Comparison of ENCODE assay signal across 10 cellular contexts in the genomic region with DNA sequence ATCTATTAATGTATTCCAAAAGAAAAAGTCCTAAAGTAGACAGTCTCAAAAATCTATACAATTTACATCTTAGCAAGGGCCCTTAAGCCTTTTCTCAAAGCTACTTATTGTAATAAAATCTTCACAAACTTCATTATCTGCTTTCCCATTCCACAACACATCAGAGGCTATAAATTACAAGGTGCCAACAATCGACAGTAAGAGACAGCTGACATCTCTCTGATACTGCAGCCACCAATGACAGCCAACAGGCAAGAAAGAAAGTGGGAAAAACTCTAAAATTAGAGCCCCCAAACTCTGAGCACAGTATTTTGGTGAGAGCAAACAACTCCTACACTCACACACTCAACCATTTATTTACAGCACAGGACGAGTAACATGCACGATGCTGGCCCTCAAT. TPM values are rescaled to one million over a fixed set of nuclear protein-coding genes. Genes with fewer than 3 reads are reported as not detected.
DNase-seq lines count a peak whose midpoint lies in the region; ATAC-seq and TF ChIP-seq lines count a peak whose summit lies in the region.
"Had no signal": no experiment of that assay in that cellular context is flagged by ENCODE, and none has a peak within 500 bp of the region (broad histone marks: within the 10 kb centered on the region; RNA-seq: fewer than 3 reads in every experiment).

No MANE protein-coding gene starts in this region.

- peak overlapping the region; percentile 7 for H3K27ac Mint-ChIP-seq in activated CD4-positive, alpha-beta T cell treated with anti-CD3 and anti-CD28 coated beads for 36 hours
- H3K27ac Mint-ChIP-seq in activated B cell treated with CpG ODN at 0.5 μM for 24 hours: no peak overlapping the region
- no peak overlapping the region for H3K27ac Mint-ChIP-seq in glutamatergic neuron (ENCODE audit: unreplicated experiment)

- H3K27me3 ChIP-seq in smooth muscle cell (ENCODE audit: low read depth): no peaks in the 10 kb centered on the region

- H3K9ac ChIP-seq in smooth muscle cell (ENCODE audit: low read depth): peak overlapping the region; percentile 30

- peaks cover 27% of the 10 kb centered on the region for H3K4me1 Mint-ChIP-seq in activated CD4-positive, alpha-beta T cell treated with anti-CD3 and anti-CD28 coated beads for 36 hours
- H3K4me1 Mint-ChIP-seq in activated B cell treated with CpG ODN at 0.5 μM for 24 hours (peaks cover 25% of the 10 kb centered on the region), glutamatergic neuron (ENCODE audit: low read depth, unreplicated experiment) (peaks cover 18% of the 10 kb centered on the region)

- no peaks in the 10 kb centered on the region for H3K9me3 ChIP-seq in smooth muscle cell (replicated peaks; ENCODE audit: low read depth)

- H4K20me1 ChIP-seq in smooth muscle cell (ENCODE audit: low read depth): peaks cover 8% of the 10 kb centered on the region

- peak overlapping the region; percentile 87 for H3K4me3 ChIP-seq in smooth muscle cell

- peaks cover 8% of the 10 kb centered on the region for H3K79me2 ChIP-seq in smooth muscle cell (ENCODE audit: low read depth)

- H3K9me3 Mint-ChIP-seq in activated CD4-positive, alpha-beta T cell treated with anti-CD3 and anti-CD28 coated beads for 36 hours (ENCODE audit: low read depth): no peaks in the 10 kb centered on the region
- H3K9me3 Mint-ChIP-seq in activated B cell treated with CpG ODN at 0.5 μM for 24 hours (no peaks in the 10 kb centered on the region), glutamatergic neuron (ENCODE audit: unreplicated experiment) (peaks cover 7% of the 10 kb centered on the region)

- H3K27me3 Mint-ChIP-seq in activated CD4-positive, alpha-beta T cell treated with anti-CD3 and anti-CD28 coated beads for 36 hours: no peaks in the 10 kb centered on the region
- no peaks in the 10 kb centered on the region for H3K27me3 Mint-ChIP-seq in activated B cell treated with CpG ODN at 0.5 μM for 24 hours
- peaks cover 5% of the 10 kb centered on the region for H3K27me3 Mint-ChIP-seq in glutamatergic neuron (ENCODE audit: unreplicated experiment)

- H3K27ac ChIP-seq in smooth muscle cell (ENCODE audit: low read depth): peak overlapping the region; percentile 42

- 37% methylated on average over 3 of the region's 3 CpGs for WGBS in smooth muscle cell (ENCODE audit: low lambda C conversion rate)

- intact Hi-C loops in activated CD4-positive, alpha-beta T cell treated with anti-CD3 and anti-CD28 coated beads for 36 hours (cut with DNase I, micrococcal nuclease): loop anchor here in 1 of 2 experiments (5.0 kb wide), 1 partner anchor 647 kb away; a partner anchor contains a TSS
- intact Hi-C loops in activated B cell treated with CpG ODN at 0.5 μM for 24 hours (cut with micrococcal nuclease): loop anchor here (5.0 kb wide), 3 partner anchors 232 to 658 kb away; a partner anchor contains a TSS

- H3F3A ChIP-seq in smooth muscle cell (ENCODE audit: low read depth): no peaks in the 10 kb centered on the region

- no peak for ATAC-seq in activated CD4-positive, alpha-beta T cell treated with anti-CD3 and anti-CD28 coated beads for 36 hours
- ATAC-seq in activated B cell treated with CpG ODN at 0.5 μM for 24 hours (ENCODE audit: low read depth): no peak
- ATAC-seq in GM21515 (IDR thresholded peaks at IDR 0.05; ENCODE audit: unreplicated experiment): no peak

- H3K36me3 ChIP-seq in smooth muscle cell (ENCODE audit: low read depth): no peaks in the 10 kb centered on the region

- peak overlapping the region; percentile 100 for H3K4me2 ChIP-seq in smooth muscle cell

- peaks cover 13% of the 10 kb centered on the region for H3K4me1 ChIP-seq in smooth muscle cell (ENCODE audit: low read depth)

- H3K36me3 Mint-ChIP-seq in activated CD4-positive, alpha-beta T cell treated with anti-CD3 and anti-CD28 coated beads for 36 hours (ENCODE audit: low read depth): peaks cover 32% of the 10 kb centered on the region
- H3K36me3 Mint-ChIP-seq in activated B cell treated with CpG ODN at 0.5 μM for 24 hours (ENCODE audit: low read depth) (peaks cover 46% of the 10 kb centered on the region), glutamatergic neuron (ENCODE audit: unreplicated experiment) (peaks cover 5% of the 10 kb centered on the region)

- no peak for DNase-seq in activated CD4-positive, alpha-beta T cell treated with anti-CD3 and anti-CD28 coated beads for 36 hours
- DNase-seq in activated CD4-positive, alpha-beta T cell treated with anti-CD3 and anti-CD28 coated beads, Interleukin-2, amount 50 U/mL, for 1 hour: no peak
- DNase-seq in activated B cell treated with CpG ODN at 0.5 μM for 24 hours: no peak
- DNase-seq in glutamatergic neuron: no peak
- no peak for DNase-seq in smooth muscle cell (lab: John Stamatoyannopoulos, UW; ENCODE audit: unreplicated experiment)
- DNase-seq in NCI-H510A treated with DMSO at 0.1 percent for 48 hours (lab: John Stamatoyannopoulos, UW): no peak
- DNase-seq in AG20443 (ENCODE audit: low spot score): no peak

- no peak overlapping the region for H2AFZ ChIP-seq in smooth muscle cell (ENCODE audit: low read depth)

- CTCF ChIA-PET in activated CD4-positive, alpha-beta T cell treated with anti-CD3 and anti-CD28 coated beads for 36 hours (lab: Charles Lee): interaction anchor here (0.6 to 4.5 kb wide), 11 partner anchors 8 to 265 kb away, joined by 3 to 36 read pairs (median 5); no protein-coding TSS in a partner anchor
- CTCF ChIA-PET in activated B cell treated with CpG ODN at 0.5 μM for 24 hours (lab: Charles Lee): interaction anchor here (1.4 to 1.9 kb wide), 2 partner anchors 100 to 260 kb away, joined by 3 to 8 read pairs; no protein-coding TSS in a partner anchor

- POLR2A ChIA-PET in activated CD4-positive, alpha-beta T cell treated with anti-CD3 and anti-CD28 coated beads for 36 hours (lab: Charles Lee): no interaction called here
- POLR2A ChIA-PET in activated B cell treated with CpG ODN at 0.5 μM for 24 hours (lab: Charles Lee): no interaction called here

- no peak for TF ChIP-seq CTCF in activated B cell treated with CpG ODN at 0.5 μM for 24 hours (IDR thresholded peaks at IDR 0.05)
- TF ChIP-seq CTCF in glutamatergic neuron (IDR thresholded peaks at IDR 0.05; ENCODE audit: partially characterized antibody, unreplicated experiment): no peak
- no peak for TF ChIP-seq CTCF in smooth muscle cell (IDR thresholded peaks at IDR 0.05; ENCODE audit: borderline replicate concordance, insufficient read depth, poor library complexity, severe bottlenecking)

- peak overlapping the region; percentile 97 for H3K4me3 Mint-ChIP-seq in activated CD4-positive, alpha-beta T cell treated with anti-CD3 and anti-CD28 coated beads for 36 hours
- H3K4me3 Mint-ChIP-seq in activated B cell treated with CpG ODN at 0.5 μM for 24 hours (peak overlapping the region; percentile 24), glutamatergic neuron (ENCODE audit: unreplicated experiment) (peak overlapping the region; percentile 97)

RNA-seq across cellular contexts. Expression of a gene that starts 2.2 kb away (rescaled TPM):
- total RNA-seq in activated CD4-positive, alpha-beta T cell treated with anti-CD3 and anti-CD28 coated beads for 36 hours: 10 to 100 TPM; 15.8 to 17.2 TPM
- total RNA-seq in activated B cell treated with CpG ODN at 0.5 μM for 24 hours (14.9 and 17.9 TPM in 2 replicates), glutamatergic neuron (ENCODE audit: unreplicated experiment) (13.6 TPM), smooth muscle cell (18.1 and 20.4 TPM in 2 replicates)
- polyA plus RNA-seq in smooth muscle cell: 8.4 and 9.5 TPM in 2 replicates

RNA-seq across cellular contexts. Expression of a gene that starts 15.7 kb away (rescaled TPM):
- not detected for total RNA-seq in activated CD4-positive, alpha-beta T cell treated with anti-CD3 and anti-CD28 coated beads for 36 hours
- not detected in 2 replicates for total RNA-seq in activated B cell treated with CpG ODN at 0.5 μM for 24 hours
- total RNA-seq in glutamatergic neuron (ENCODE audit: unreplicated experiment): not detected
- total RNA-seq in smooth muscle cell: not detected in 2 replicates
- not detected in 2 replicates for polyA plus RNA-seq in smooth muscle cell
- total RNA-seq: skeletal muscle tissue, subcutaneous adipose tissue had no signal

RNA-seq across cellular contexts. Expression of a gene that starts 49.3 kb away (rescaled TPM):
- 1 to 10 TPM; 4.0 to 5.3 TPM for total RNA-seq in activated CD4-positive, alpha-beta T cell treated with anti-CD3 and anti-CD28 coated beads for 36 hours
- total RNA-seq in activated B cell treated with CpG ODN at 0.5 μM for 24 hours: 1.0 TPM in 2 replicates
- total RNA-seq in glutamatergic neuron (ENCODE audit: unreplicated experiment): 149 TPM
- 23.8 and 25.0 TPM in 2 replicates for total RNA-seq in smooth muscle cell
- 30.7 and 39.3 TPM in 2 replicates for polyA plus RNA-seq in smooth muscle cell

Comparison
In these comparisons a context has a peak if more than half of its experiments do, and no peak if none do; other contexts are left out.
1. H3K4me3 Mint-ChIP-seq: peak in every context shown above with its lines; median percentile 97 in activated CD4-positive, alpha-beta T cell treated with anti-CD3 and anti-CD28 coated beads for 36 hours; 97 in glutamatergic neuron; 24 in activated B cell treated with CpG ODN at 0.5 μM for 24 hours.